Comparison of ENCODE assay signal across 25 cellular contexts in the genomic region with DNA sequence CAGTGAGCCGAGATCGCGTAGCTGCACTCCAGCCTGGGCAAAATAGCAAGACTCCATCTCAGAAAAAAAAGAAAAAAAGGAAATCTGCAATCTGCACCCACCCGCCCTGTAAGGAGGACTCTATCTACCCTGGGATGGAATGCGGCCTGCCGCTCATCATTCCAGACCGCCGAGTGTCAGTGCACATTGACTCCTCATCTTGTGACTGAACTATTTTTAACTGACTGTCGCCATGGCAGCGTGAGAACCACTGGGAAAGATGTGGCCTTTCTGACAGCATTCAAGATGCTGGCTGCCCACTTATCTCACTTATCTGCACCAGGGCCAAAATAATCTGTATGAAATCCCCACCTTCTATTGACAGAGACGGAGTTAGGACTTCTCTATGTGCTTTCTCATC. TPM values are rescaled to one million over a fixed set of nuclear protein-coding genes. Genes with fewer than 3 reads are reported as not detected.
DNase-seq lines count a peak whose midpoint lies in the region; ATAC-seq lines count a peak whose summit lies in the region.
"Had no signal": no experiment of that assay in that cellular context is flagged by ENCODE, and none has a peak within 500 bp of the region (broad histone marks: within the 10 kb centered on the region; RNA-seq: fewer than 3 reads in every experiment).

No MANE protein-coding gene starts in this region.

- intact Hi-C loops in aorta (cut with DNase I), result no loop called here

- no peak overlapping the region for H3K9ac ChIP-seq in mesenchymal stem cell (ENCODE audit: low read length)
- H3K9ac ChIP-seq: BLaER1 treated with 17β-estradiol and CSF1 and Interleukin-3, amounts not matched to agents 10 nM and 100 nM had no signal

- H3K4me1 ChIP-seq in mesenchymal stem cell (ENCODE audit: control insufficient read depth, insufficient read depth, low read depth, low read length) (no peaks in the 10 kb centered on the region), aorta (ENCODE audit: control insufficient read depth in 1 of 2, insufficient read depth in 2 of 2, low read length in 2 of 2) (no peaks in the 10 kb centered on the region)
- no peaks in the 10 kb centered on the region for H3K4me1 ChIP-seq in effector memory CD4-positive, alpha-beta T cell (ENCODE audit: control insufficient read depth, insufficient read depth, low read length, poor library complexity, severe bottlenecking)
- H3K4me1 ChIP-seq: BLaER1 treated with 17β-estradiol and CSF1 and Interleukin-3, amounts not matched to agents 10 nM and 100 nM; esophagus squamous epithelium; uterus had no signal

- no peak overlapping the region for H3K14ac ChIP-seq in mesenchymal stem cell (ENCODE audit: low read length in 2 of 2)

- H2BK5ac ChIP-seq in mesenchymal stem cell (ENCODE audit: low read depth, low read length, poor library complexity, severe bottlenecking), result no peak overlapping the region

- H3K18ac ChIP-seq in mesenchymal stem cell (ENCODE audit: low read depth in 1 of 2, low read length in 2 of 2), result no peak overlapping the region

- H3K9me3 ChIP-seq in mesenchymal stem cell (ENCODE audit: control insufficient read depth, low read length) (no peaks in the 10 kb centered on the region), aorta (ENCODE audit: control insufficient read depth, low read length) (no peaks in the 10 kb centered on the region)
- no peaks in the 10 kb centered on the region for H3K9me3 ChIP-seq in effector memory CD4-positive, alpha-beta T cell (ENCODE audit: control insufficient read depth, low read length)
- H3K9me3 ChIP-seq: BLaER1 treated with 17β-estradiol and CSF1 and Interleukin-3, amounts not matched to agents 10 nM and 100 nM; esophagus squamous epithelium; uterus had no signal

- H3K27me3 ChIP-seq in mesenchymal stem cell (ENCODE audit: control insufficient read depth in 1 of 2, insufficient read depth in 1 of 2, low read length in 2 of 2) (peaks cover 25 to 30% of the 10 kb centered on the region in 2 experiments), aorta (ENCODE audit: control insufficient read depth in 1 of 2, insufficient read depth in 2 of 2, low read length in 1 of 2) (no peaks in the 10 kb centered on the region)
- no peaks in the 10 kb centered on the region for H3K27me3 ChIP-seq in effector memory CD4-positive, alpha-beta T cell (replicated peaks; ENCODE audit: control insufficient read depth, insufficient read depth, low read length, poor library complexity, severe bottlenecking)
- H3K27me3 ChIP-seq: BLaER1 treated with 17β-estradiol and CSF1 and Interleukin-3, amounts not matched to agents 10 nM and 100 nM; uterus had no signal

- no peak overlapping the region for H2BK120ac ChIP-seq in mesenchymal stem cell (ENCODE audit: low read depth, low read length)

- H2AK5ac ChIP-seq in mesenchymal stem cell (ENCODE audit: low read length, severe bottlenecking), result no peak overlapping the region

- peak; percentile 13 for DNase-seq in activated CD8-positive, alpha-beta memory T cell treated with anti-CD3 and anti-CD28 coated beads for 24 hours
- no peak for DNase-seq in activated CD8-positive, alpha-beta memory T cell treated with anti-CD3 and anti-CD28 coated beads, Interleukin-2, amount 50 U/mL, for 48 hours
- peak; percentile 37 for DNase-seq in foreskin melanocyte
- peak; percentile 7 for DNase-seq in mesenchymal stem cell
- no peak for DNase-seq in aorta
- DNase-seq in activated gamma-delta T cell treated with Interleukin-2 at 50 U/mL for 16 hours, result no peak
- no peak for DNase-seq in effector memory CD4-positive, alpha-beta T cell
- no peak for DNase-seq in HuH-7 (ENCODE audit: low spot score)
- DNase-seq: 8988T; activated CD4-positive, alpha-beta T cell treated with anti-CD3 and anti-CD28 coated beads, Interleukin-2, amount 10 ng/mL, durations not matched to agents 24 days and 14 days; activated CD8-positive, alpha-beta memory T cell treated with anti-CD3 and anti-CD28 coated beads, Interleukin-2, amount 50 U/mL, for 4 hours; activated effector memory CD4-positive, alpha-beta T cell treated with Interleukin-2 at 50 U/mL for 16 hours; central memory CD4-positive, alpha-beta T cell; esophagus squamous epithelium; H9; mammary epithelial cell; NCI-H446 treated with DMSO at 0.1 percent for 48 hours; uterus had no signal

- H3K27ac ChIP-seq in mesenchymal stem cell (ENCODE audit: low read length, poor library complexity, severe bottlenecking) (no peak overlapping the region), aorta (ENCODE audit: low read depth in 1 of 2, low read length in 2 of 2) (no peak overlapping the region)
- H3K27ac ChIP-seq in effector memory CD4-positive, alpha-beta T cell (ENCODE audit: insufficient read depth, low read length, poor library complexity, severe bottlenecking), result no peak overlapping the region
- H3K27ac ChIP-seq: BLaER1 treated with 17β-estradiol and CSF1 and Interleukin-3, amounts not matched to agents 10 nM and 100 nM; esophagus squamous epithelium; uterus had no signal

- no peak overlapping the region for H3K23ac ChIP-seq in mesenchymal stem cell (ENCODE audit: low read length in 2 of 2)

- H3K4me3 ChIP-seq in mesenchymal stem cell (ENCODE audit: insufficient read depth in 1 of 2, low read depth in 1 of 2, low read length in 2 of 2) (no peak overlapping the region), aorta (ENCODE audit: low read length in 2 of 2) (no peak overlapping the region)
- H3K4me3 ChIP-seq in effector memory CD4-positive, alpha-beta T cell (ENCODE audit: insufficient read depth, low read depth, low read length, poor library complexity, severe bottlenecking), result no peak overlapping the region
- H3K4me3 ChIP-seq: BLaER1 treated with 17β-estradiol and CSF1 and Interleukin-3, amounts not matched to agents 10 nM and 100 nM; esophagus squamous epithelium; GM12878; uterus had no signal

- no peak overlapping the region for H3K4me2 ChIP-seq in mesenchymal stem cell (ENCODE audit: low read length, poor library complexity, severe bottlenecking)
- H3K4me2 ChIP-seq: BLaER1 treated with 17β-estradiol and CSF1 and Interleukin-3, amounts not matched to agents 10 nM and 100 nM had no signal

- H2BK12ac ChIP-seq in mesenchymal stem cell (ENCODE audit: low read length in 2 of 2), result no peak overlapping the region

- H2AFZ ChIP-seq in mesenchymal stem cell (ENCODE audit: low read depth, low read length), result no peak overlapping the region

- no peak overlapping the region for H3K4ac ChIP-seq in mesenchymal stem cell (ENCODE audit: low read depth in 1 of 2, low read length in 2 of 2)

- H2BK15ac ChIP-seq in mesenchymal stem cell (ENCODE audit: low read depth, poor library complexity, severe bottlenecking), result no peak overlapping the region

- H3K79me1 ChIP-seq in mesenchymal stem cell (replicated peaks; ENCODE audit: low read length, poor library complexity, severe bottlenecking), result no peaks in the 10 kb centered on the region

- H4K91ac ChIP-seq in mesenchymal stem cell (ENCODE audit: low read length), result no peak overlapping the region

- peak; percentile 33 for ATAC-seq in aorta (ENCODE audit: low FRiP score)
- ATAC-seq: GM12878; natural killer cell treated with Interleukin-12 subunit alpha and Interleukin-12 subunit beta and Interleukin-15 and Interleukin-18, amount 100 ng/mL, for 72 hours had no signal

- no peak overlapping the region for H4K8ac ChIP-seq in mesenchymal stem cell (ENCODE audit: low read length)

- 71% methylated on average over 11 of the region's 11 CpGs for WGBS in mesenchymal stem cell
- WGBS in aorta, 2 donors, result 37 to 46% methylated on average over 11 of the region's 11 CpGs

- H3K36me3 ChIP-seq in mesenchymal stem cell (ENCODE audit: control insufficient read depth in 1 of 2, insufficient read depth in 2 of 2, low read depth in 1 of 2, low read length in 2 of 2), result no peaks in the 10 kb centered on the region
- H3K36me3 ChIP-seq in aorta (ENCODE audit: control insufficient read depth in 1 of 2, insufficient read depth in 2 of 2, low read length in 1 of 2), result no peaks in the 10 kb centered on the region
- no peaks in the 10 kb centered on the region for H3K36me3 ChIP-seq in effector memory CD4-positive, alpha-beta T cell (ENCODE audit: control insufficient read depth, insufficient read depth, low read length)
- H3K36me3 ChIP-seq: BLaER1 treated with 17β-estradiol and CSF1 and Interleukin-3, amounts not matched to agents 10 nM and 100 nM; esophagus squamous epithelium; uterus had no signal

RNA-seq across cellular contexts. Expression of a gene that starts 38.8 kb away (rescaled TPM):
- not detected for polyA plus RNA-seq in mesenchymal stem cell (2013, experiment 1 of 2)
- polyA plus RNA-seq in mesenchymal stem cell (2013, experiment 2 of 2), result not detected
- total RNA-seq in aorta, result under 1 TPM; 0.30 to 0.42 TPM
- polyA plus RNA-seq in aorta, result not detected
- total RNA-seq: activated CD4-positive, alpha-beta T cell treated with anti-CD3 and anti-CD28 coated beads, Interleukin-2, amount 10 ng/mL, durations not matched to agents 24 days and 14 days; esophagus squamous epithelium; G401; GM12878; H9; mammary epithelial cell; natural killer cell treated with Interleukin-12 subunit alpha and Interleukin-12 subunit beta and Interleukin-15 and Interleukin-18, amount 100 ng/mL, for 72 hours; progenitor cell of endocrine pancreas; subcutaneous adipose tissue; uterus had no signal
- polyA plus RNA-seq: IgD-negative memory B cell, mammary epithelial cell had no signal

Comparison
In these comparisons a context has a peak if more than half of its experiments do, and no peak if none do; other contexts are left out.
1. DNase-seq: peak in activated CD8-positive, alpha-beta memory T cell treated with anti-CD3 and anti-CD28 coated beads for 24 hours (single experiment), foreskin melanocyte (single experiment) and mesenchymal stem cell (single experiment); none in activated CD8-positive, alpha-beta memory T cell treated with anti-CD3 and anti-CD28 coated beads, Interleukin-2, amount 50 U/mL, for 48 hours (single experiment), aorta (0 of 2), activated gamma-delta T cell treated with Interleukin-2 at 50 U/mL for 16 hours (single experiment), effector memory CD4-positive, alpha-beta T cell (0 of 3) and HuH-7 (single experiment).